10 cellular contexts compared by ENCODE assay signal in the genomic region with DNA sequence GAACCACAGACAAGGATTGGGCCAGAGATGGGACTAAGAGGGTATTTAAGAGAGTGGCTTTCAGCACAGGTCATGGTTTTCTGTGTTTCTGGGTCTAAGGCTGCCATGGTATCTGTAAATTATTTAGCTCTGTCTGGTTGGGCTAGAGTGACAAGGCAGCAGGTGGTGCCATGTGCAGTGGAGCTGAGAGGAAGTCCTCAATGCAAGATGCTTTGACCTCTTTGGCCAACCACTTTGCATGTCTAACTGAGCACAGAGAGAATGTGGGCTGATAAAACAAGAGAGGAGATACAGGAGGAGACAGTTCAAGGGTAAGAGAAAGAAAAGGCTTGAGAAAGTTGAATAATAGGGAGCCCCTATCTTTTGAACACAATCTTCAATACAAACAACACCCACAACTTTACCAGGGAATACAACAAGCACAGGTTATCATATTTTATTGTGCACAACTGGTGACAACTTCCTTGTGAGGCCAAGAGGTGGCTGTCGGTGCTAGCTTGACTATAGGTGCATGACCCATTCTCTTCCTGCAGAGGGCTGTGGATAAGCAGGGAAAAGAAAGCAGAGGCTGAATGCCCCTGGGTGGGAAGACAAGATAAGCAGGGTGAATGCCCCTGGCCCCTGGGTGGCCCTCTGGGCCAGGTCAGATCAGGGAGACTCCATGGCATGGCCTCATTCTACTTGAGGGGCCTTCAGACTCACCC. TPM values are rescaled to one million over a fixed set of nuclear protein-coding genes. Genes with fewer than 3 reads are reported as not detected.
DNase-seq lines count a peak whose midpoint lies in the region; ATAC-seq lines count a peak whose summit lies in the region.
"Had no signal": no experiment of that assay in that cellular context is flagged by ENCODE, and none has a peak within 500 bp of the region (broad histone marks: within the 10 kb centered on the region; RNA-seq: fewer than 3 reads in every experiment).

No MANE protein-coding gene starts in this region.

- H3K4me3 ChIP-seq in H7 (ENCODE audit: insufficient read depth, low read depth, low read length): no peak overlapping the region

- no peaks in the 10 kb centered on the region for H3K36me3 ChIP-seq in H7 (replicated peaks; ENCODE audit: control insufficient read depth, insufficient read depth, low read length)

- H3K27me3 ChIP-seq in H7 (ENCODE audit: control insufficient read depth, insufficient read depth, low read length): no peaks in the 10 kb centered on the region

- ATAC-seq in GM18519 (IDR thresholded peaks at IDR 0.05; ENCODE audit: low FRiP score, unreplicated experiment) (peak; percentile 67), GM21717 (IDR thresholded peaks at IDR 0.05; ENCODE audit: unreplicated experiment) (no peak)

- DNase-seq in H7 (peak; percentile 56), HPDE6-E6E7 (ENCODE audit: extremely low spot score) (peak; percentile 36), iPS-NIHi11 (ENCODE audit: low spot score) (peak; percentile 35), GOT3 (lab: John Stamatoyannopoulos, UW) (no peak), NCI-H774 (lab: John Stamatoyannopoulos, UW) (no peak)
- no peak for DNase-seq in effector CD8-positive, alpha-beta T cell (lab: John Stamatoyannopoulos, UW)
- DNase-seq: NCI-H187 treated with DMSO at 0.1 percent for 48 hours; stimulated activated CD4-positive, alpha-beta T cell treated with anti-CD3 and anti-CD28 coated beads, Interleukin-2, amount 100 ng/mL, for 24 hours had no signal

RNA-seq across cellular contexts. Expression of a gene that starts 12.3 kb away (rescaled TPM):
- not detected in 2 replicates for total RNA-seq in H7 (2014; rRNA removed; shearing (Covaris generic))

Comparison
In these comparisons a context has a peak if more than half of its experiments do, and no peak if none do; other contexts are left out.
1. DNase-seq: peak in H7 (single experiment), HPDE6-E6E7 (single experiment) and iPS-NIHi11 (single experiment); none in GOT3 (single experiment), NCI-H774 (single experiment) and effector CD8-positive, alpha-beta T cell (single experiment).